ENCODE assay signal across 2 cellular contexts in genomic region chr6:18823782-18824386, GRCh38.
TF ChIP-seq lines count a peak whose summit lies in the region.

No MANE protein-coding gene starts in this region.

TF ChIP-seq in SK-N-SH, 30 proteins besides CTCF, POLR2A, EP300 and RAD21 (continued from another document):
- no peak for TF ChIP-seq MEF2A (IDR thresholded peaks at IDR 0.05; ENCODE audit: borderline replicate concordance, low read depth)

TF ChIP-seq in SK-N-SH treated with all-trans-retinoic acid at 6 μM for 48 hours, 23 proteins besides CTCF, POLR2A, EP300 and RAD21 (continued from another document):
- TF ChIP-seq PATZ1 (CRISPR knock-in tag; IDR thresholded peaks at IDR 0.05; ENCODE audit: borderline replicate concordance) (no peak), ARNTL (CRISPR knock-in tag; IDR thresholded peaks at IDR 0.05; ENCODE audit: borderline replicate concordance, low read depth) (no peak), ZFP3 (CRISPR knock-in tag; IDR thresholded peaks at IDR 0.05) (no peak), ZNF70 (CRISPR knock-in tag; IDR thresholded peaks at IDR 0.05) (no peak), ISL1 (CRISPR knock-in tag; IDR thresholded peaks at IDR 0.05) (no peak), BACH2 (CRISPR knock-in tag; IDR thresholded peaks at IDR 0.05; ENCODE audit: borderline replicate concordance) (no peak)
TF ChIP-seq in SK-N-SH treated with all-trans-retinoic acid at 6 μM for 48 hours: peak in this region for 0.
